31 cellular contexts compared by ENCODE assay signal in genomic region chr21:40905251-40905650, GRCh38. TPM values are rescaled to one million over a fixed set of nuclear protein-coding genes. Genes with fewer than 3 reads are reported as not detected.
"Had no signal": no experiment of that assay in that cellular context is flagged by ENCODE, and none has a peak within 500 bp of the region (broad histone marks: within the 10 kb centered on the region; RNA-seq: fewer than 3 reads in every experiment).

No MANE protein-coding gene starts in this region.

- H3K27ac Mint-ChIP-seq: activated CD4-positive, alpha-beta memory T cell treated with anti-CD3 and anti-CD28 coated beads, Interleukin-2, amount 10 ng/mL, durations not matched to agents 7 days and 5 days; activated CD4-positive, alpha-beta T cell treated with anti-CD3 and anti-CD28 coated beads, Interleukin-2, amount 10 ng/mL, durations not matched to agents 7 days and 5 days; activated naive CD8-positive, alpha-beta T cell; activated T-cell treated with anti-CD3 and anti-CD28 coated beads, Interleukin-2, amount 50 U/mL, for 24 hours; activated T-cell treated with anti-CD3 and anti-CD28 coated beads, Interleukin-2, amount 50 U/mL, for 72 hours; dendritic cell treated with granulocyte-macrophage colony-stimulating factor and Interleukin-4, amounts not matched to agents 40 ng/mL and 50 ng/mL, for 4 days; endodermal cell; T-cell; T-helper 1 cell treated with Interleukin-12 subunit alpha and Interleukin-12 subunit beta and Interleukin-4 antibody, amounts not matched to agents 30 μg/mL and 1 μg/mL, for 36 hours; T-helper 2 cell treated with Interferon-gamma antibody and Interleukin-4, amounts not matched to agents 5 μg/mL and 100 μg/mL, for 36 hours had no signal

- H3K9me3 ChIP-seq: heart left ventricle had no signal

- DNase-seq: activated CD4-positive, alpha-beta memory T cell treated with anti-CD3 and anti-CD28 coated beads, Interleukin-2, amount 10 ng/mL, durations not matched to agents 7 days and 5 days; activated CD4-positive, alpha-beta T cell treated with anti-CD3 and anti-CD28 coated beads for 1 hour; activated CD4-positive, alpha-beta T cell treated with anti-CD3 and anti-CD28 coated beads for 4 hours; activated CD4-positive, alpha-beta T cell treated with anti-CD3 and anti-CD28 coated beads, Interleukin-2, amount 10 ng/mL, durations not matched to agents 7 days and 5 days; activated CD4-positive, alpha-beta T cell treated with anti-CD3 and anti-CD28 coated beads, Interleukin-2, amount 50 U/mL, for 4 hours; activated CD4-positive, CD25-positive, alpha-beta regulatory T cell; activated CD8-positive, alpha-beta memory T cell treated with anti-CD3 and anti-CD28 coated beads, Interleukin-2, amount 50 U/mL, for 48 hours; activated gamma-delta T cell; activated naive CD4-positive, alpha-beta T cell; activated naive CD4-positive, alpha-beta T cell treated with anti-CD3 and anti-CD28 coated beads, Interleukin-2, amount 50 U/mL, for 16 hours; activated T-cell treated with anti-CD3 and anti-CD28 coated beads for 4 hours; activated T-cell treated with anti-CD3 and anti-CD28 coated beads, Interleukin-2, amount 50 U/mL, for 24 hours; activated T-cell treated with anti-CD3 and anti-CD28 coated beads, Interleukin-2, amount 50 U/mL, for 72 hours; amniotic stem cell; brain microvascular endothelial cell; dorsolateral prefrontal cortex; effector memory CD4-positive, alpha-beta T cell; endodermal cell; foreskin fibroblast; glutamatergic neuron; heart left ventricle; T-cell; T1000 had no signal

- H3K27me3 Mint-ChIP-seq: activated CD4-positive, alpha-beta memory T cell treated with anti-CD3 and anti-CD28 coated beads, Interleukin-2, amount 10 ng/mL, durations not matched to agents 7 days and 5 days; activated CD4-positive, alpha-beta T cell treated with anti-CD3 and anti-CD28 coated beads, Interleukin-2, amount 10 ng/mL, durations not matched to agents 7 days and 5 days; central memory CD8-positive, alpha-beta T cell; dendritic cell treated with granulocyte-macrophage colony-stimulating factor and Interleukin-4, amounts not matched to agents 40 ng/mL and 50 ng/mL, for 4 days had no signal

- H3K4me3 ChIP-seq: coronary artery, dorsolateral prefrontal cortex, heart left ventricle had no signal

- H3K4me3 Mint-ChIP-seq: activated CD4-positive, alpha-beta memory T cell treated with anti-CD3 and anti-CD28 coated beads, Interleukin-2, amount 10 ng/mL, durations not matched to agents 7 days and 5 days; activated CD4-positive, alpha-beta T cell treated with anti-CD3 and anti-CD28 coated beads, Interleukin-2, amount 10 ng/mL, durations not matched to agents 7 days and 5 days; activated naive CD8-positive, alpha-beta T cell; activated T-cell treated with anti-CD3 and anti-CD28 coated beads, Interleukin-2, amount 50 U/mL, for 24 hours; activated T-cell treated with anti-CD3 and anti-CD28 coated beads, Interleukin-2, amount 50 U/mL, for 72 hours; central memory CD8-positive, alpha-beta T cell; dendritic cell treated with granulocyte-macrophage colony-stimulating factor and Interleukin-4, amounts not matched to agents 40 ng/mL and 50 ng/mL, for 4 days; endodermal cell; T-cell; T-helper 1 cell treated with Interleukin-12 subunit alpha and Interleukin-12 subunit beta and Interleukin-4 antibody, amounts not matched to agents 30 μg/mL and 1 μg/mL, for 36 hours; T-helper 2 cell treated with Interferon-gamma antibody and Interleukin-4, amounts not matched to agents 5 μg/mL and 100 μg/mL, for 36 hours had no signal

- H3K36me3 ChIP-seq: brain microvascular endothelial cell, heart left ventricle had no signal

- ATAC-seq: activated T-cell treated with anti-CD3 and anti-CD28 coated beads, Interleukin-2, amount 50 U/mL, for 72 hours; esophagus mucosa; heart left ventricle; T-cell had no signal

- H3K27me3 ChIP-seq: brain microvascular endothelial cell, heart left ventricle had no signal

- H3K27ac ChIP-seq: brain microvascular endothelial cell, coronary artery, dorsolateral prefrontal cortex, heart left ventricle had no signal

- H3K4me1 Mint-ChIP-seq: activated CD4-positive, alpha-beta memory T cell treated with anti-CD3 and anti-CD28 coated beads, Interleukin-2, amount 10 ng/mL, durations not matched to agents 7 days and 5 days; activated CD4-positive, alpha-beta T cell treated with anti-CD3 and anti-CD28 coated beads, Interleukin-2, amount 10 ng/mL, durations not matched to agents 7 days and 5 days; central memory CD8-positive, alpha-beta T cell; T-cell had no signal

- H3K9me3 Mint-ChIP-seq: activated T-cell treated with anti-CD3 and anti-CD28 coated beads, Interleukin-2, amount 50 U/mL, for 24 hours; endodermal cell; T-cell had no signal

- H3K36me3 Mint-ChIP-seq: activated naive CD8-positive, alpha-beta T cell; T-cell had no signal

RNA-seq across cellular contexts. Expression of gene DSCAM, which starts 58.3 kb away (rescaled TPM):
- total RNA-seq: activated CD4-positive, alpha-beta memory T cell treated with anti-CD3 and anti-CD28 coated beads, Interleukin-2, amount 10 ng/mL, durations not matched to agents 7 days and 5 days; activated CD4-positive, alpha-beta T cell treated with anti-CD3 and anti-CD28 coated beads, Interleukin-2, amount 10 ng/mL, durations not matched to agents 7 days and 5 days; activated T-cell treated with anti-CD3 and anti-CD28 coated beads, Interleukin-2, amount 50 U/mL, for 72 hours; cardiac septum; esophagus mucosa; heart left ventricle; T-cell had no signal
